Comparison of ENCODE assay signal across 11 cellular contexts in genomic region chr20:62427172-62428007, GRCh38. TPM values are rescaled to one million over a fixed set of nuclear protein-coding genes. Genes with fewer than 3 reads are reported as not detected.
DNase-seq lines count a peak whose midpoint lies in the region; ATAC-seq and TF ChIP-seq lines count a peak whose summit lies in the region.
"Had no signal": no experiment of that assay in that cellular context is flagged by ENCODE, and none has a peak within 500 bp of the region (broad histone marks: within the 10 kb centered on the region; RNA-seq: fewer than 3 reads in every experiment).

TSS of gene RBBP8NL (minus strand) at chr20:62427539. CDS start at chr20:62419647, 7,892 bp downstream.

- H3K27me3 ChIP-seq in upper lobe of left lung: no peaks in the 10 kb centered on the region

- H3K27ac ChIP-seq in VCaP (peak within 1 kb of the TSS; percentile 91), upper lobe of left lung (peak within 1 kb of the TSS in 2 of 4 donors; percentile 61 to 78)
- H3K27ac ChIP-seq: GM23248 had no signal

- 0 out of 2 replicates have a peak, but pooled peaks have one; percentile 12 for TF ChIP-seq CTCF in VCaP (conservative IDR thresholded peaks at IDR 0.05)
- peak in 3 of 6 experiments; percentile 10 to 59 (median 30) for TF ChIP-seq CTCF in upper lobe of left lung (IDR thresholded peaks at IDR 0.05)

- no peaks in the 10 kb centered on the region for H3K36me3 ChIP-seq in upper lobe of left lung

- no peak for TF ChIP-seq EP300 in upper lobe of left lung (IDR thresholded peaks at IDR 0.05)

- no peak within 1 kb of the TSS for H3K27ac Mint-ChIP-seq in T-helper 2 cell treated with Interferon-gamma antibody and Interleukin-4, amounts not matched to agents 5 μg/mL and 100 μg/mL, for 36 hours
- H3K27ac Mint-ChIP-seq: activated naive CD4-positive, alpha-beta T cell treated with anti-CD3 and anti-CD28 coated beads for 36 hours had no signal

- H3K4me3 Mint-ChIP-seq in T-helper 2 cell treated with Interferon-gamma antibody and Interleukin-4, amounts not matched to agents 5 μg/mL and 100 μg/mL, for 36 hours: no peak within 1 kb of the TSS
- H3K4me3 Mint-ChIP-seq: activated naive CD4-positive, alpha-beta T cell treated with anti-CD3 and anti-CD28 coated beads for 36 hours had no signal

- ATAC-seq in left lobe of liver: peak; percentile 29
- ATAC-seq in upper lobe of left lung (ENCODE audit: low FRiP score in 2 of 2): peak; percentile 16 to 86
- ATAC-seq in HG03280 (IDR thresholded peaks at IDR 0.05; ENCODE audit: unreplicated experiment): no peak

- WGBS in upper lobe of left lung, 2 donors: 47 to 78% methylated on average over 16 to 22 of the region's 28 CpGs

- no peaks in the 10 kb centered on the region for H3K9me3 ChIP-seq in upper lobe of left lung

- H3K4me3 ChIP-seq in upper lobe of left lung: peak within 1 kb of the TSS in 3 of 4 donors; percentile 12 to 32 (median 24)
- H3K4me3 ChIP-seq: GM23248 had no signal

- H3K4me1 ChIP-seq in upper lobe of left lung: peaks cover 6 to 20% (median 11%) of the 10 kb centered on the region in 4 donors

- TF ChIP-seq POLR2A in upper lobe of left lung (IDR thresholded peaks at IDR 0.05): peak in 1 of 4 donors; percentile 18

- no peaks in the 10 kb centered on the region for H3K4me1 Mint-ChIP-seq in T-helper 2 cell treated with Interferon-gamma antibody and Interleukin-4, amounts not matched to agents 5 μg/mL and 100 μg/mL, for 36 hours (ENCODE audit: low read depth)

- H3K27me3 Mint-ChIP-seq in T-helper 2 cell treated with Interferon-gamma antibody and Interleukin-4, amounts not matched to agents 5 μg/mL and 100 μg/mL, for 36 hours (ENCODE audit: low read depth): no peaks in the 10 kb centered on the region

- no peaks in the 10 kb centered on the region for H3K36me3 Mint-ChIP-seq in T-helper 2 cell treated with Interferon-gamma antibody and Interleukin-4, amounts not matched to agents 5 μg/mL and 100 μg/mL, for 36 hours (ENCODE audit: low read depth)

- peak; percentile 65 for DNase-seq in NCI-H1105 treated with DMSO at 0.1 percent for 48 hours (lab: John Stamatoyannopoulos, UW)
- DNase-seq in left lobe of liver (ENCODE audit: low spot score): no peak
- DNase-seq in upper lobe of left lung: peak; percentile 72 to 91
- no peak for DNase-seq in activated CD4-positive, alpha-beta T cell treated with anti-CD3 and anti-CD28 coated beads, Interleukin-2, amount 50 U/mL, for 4 hours
- no peak for DNase-seq in T-helper 2 cell treated with Interferon-gamma antibody and Interleukin-4, amounts not matched to agents 5 μg/mL and 100 μg/mL, for 36 hours (ENCODE audit: low spot score)
- DNase-seq: activated naive CD4-positive, alpha-beta T cell treated with anti-CD3 and anti-CD28 coated beads for 36 hours; DMS 273 treated with DMSO at 0.1 percent for 48 hours; GM23248 had no signal

- H3K9me3 Mint-ChIP-seq in T-helper 2 cell treated with Interferon-gamma antibody and Interleukin-4, amounts not matched to agents 5 μg/mL and 100 μg/mL, for 36 hours: no peaks in the 10 kb centered on the region
- H3K9me3 Mint-ChIP-seq: activated naive CD4-positive, alpha-beta T cell treated with anti-CD3 and anti-CD28 coated beads for 36 hours had no signal

RNA-seq across cellular contexts. Expression of gene RBBP8NL, which starts in this region (rescaled TPM):
- total RNA-seq in left lobe of liver (not detected), upper lobe of left lung (1 to 10 TPM in 4 of 6 donors, under 1 TPM in 1, not detected in 1; 0.51 to 6.3 (median 1.9) TPM)
- total RNA-seq: activated naive CD4-positive, alpha-beta T cell treated with anti-CD3 and anti-CD28 coated beads for 36 hours; frontal cortex; GM23248 had no signal

Comparison
In these comparisons a context has a peak if more than half of its experiments do, and no peak if none do; other contexts are left out.
1. Peak in ATAC-seq in left lobe of liver; RNA of the gene not detected or under 1 TPM.
2. DNase-seq: peak in NCI-H1105 treated with DMSO at 0.1 percent for 48 hours (single experiment) and upper lobe of left lung (2 of 2); none in left lobe of liver (single experiment), activated CD4-positive, alpha-beta T cell treated with anti-CD3 and anti-CD28 coated beads, Interleukin-2, amount 50 U/mL, for 4 hours (0 of 2) and T-helper 2 cell treated with Interferon-gamma antibody and Interleukin-4, amounts not matched to agents 5 μg/mL and 100 μg/mL, for 36 hours (single experiment).